ENCODE assay signal across 1 cellular context in genomic region chr18:32798209-32798960, GRCh38.
A peak's percentile ranks its signal among the peaks of the same experiment; 100 is the strongest.
TF ChIP-seq lines count a peak whose summit lies in the region.

No MANE protein-coding gene starts in this region.

TF ChIP-seq in HepG2, 621 proteins besides CTCF, POLR2A, EP300 and RAD21 (continued from another document and continues in another):
- TF ChIP-seq ZBTB49 (CRISPR knock-in tag; IDR thresholded peaks at IDR 0.05; ENCODE audit: borderline replicate concordance) (no peak), ZNF121 (CRISPR knock-in tag; IDR thresholded peaks at IDR 0.05) (no peak), FOXM1 (CRISPR knock-in tag; IDR thresholded peaks at IDR 0.05) (no peak), BCL6 (CRISPR knock-in tag; IDR thresholded peaks at IDR 0.05) (no peak), SP140L (CRISPR knock-in tag; IDR thresholded peaks at IDR 0.05; ENCODE audit: borderline replicate concordance) (no peak), LRRFIP1 (CRISPR knock-in tag; conservative IDR thresholded peaks at IDR 0.05) (no peak), NFE2L1 (CRISPR knock-in tag; IDR thresholded peaks at IDR 0.05; ENCODE audit: borderline replicate concordance) (no peak), SKIL (CRISPR knock-in tag; IDR thresholded peaks at IDR 0.05; ENCODE audit: borderline replicate concordance) (no peak), SMC3 (IDR thresholded peaks at IDR 0.05; ENCODE audit: low read length) (no peak), FOXA1 (IDR thresholded peaks at IDR 0.05) (no peak), FOXA1 (CRISPR knock-in tag; IDR thresholded peaks at IDR 0.05) (0 out of 2 replicates have a peak, but pooled peaks have one; percentile 16), CREM (IDR thresholded peaks at IDR 0.05) (peak; percentile 49; the same call in 1 of the 2 replicates), CREM (CRISPR knock-in tag; IDR thresholded peaks at IDR 0.05) (no peak), HNF4G (IDR thresholded peaks at IDR 0.05; ENCODE audit: borderline replicate concordance, low read depth, low read length) (no peak), HNF4G (CRISPR knock-in tag; IDR thresholded peaks at IDR 0.05; ENCODE audit: borderline replicate concordance, low read depth) (no peak), FOXP1 (IDR thresholded peaks at IDR 0.05) (no peak), FOXP1 (CRISPR knock-in tag; IDR thresholded peaks at IDR 0.05) (0 out of 2 replicates have a peak, but pooled peaks have one; percentile 19), ZNF430 (CRISPR knock-in tag; IDR thresholded peaks at IDR 0.05) (no peak), ZNF513 (CRISPR knock-in tag; conservative IDR thresholded peaks at IDR 0.05) (no peak), PHF8 (CRISPR knock-in tag; IDR thresholded peaks at IDR 0.05) (no peak), ELF3 (CRISPR knock-in tag; IDR thresholded peaks at IDR 0.05) (no peak), ZNF292 (CRISPR knock-in tag; IDR thresholded peaks at IDR 0.05; ENCODE audit: borderline replicate concordance, low read depth) (no peak), NKX3-1 (CRISPR knock-in tag; IDR thresholded peaks at IDR 0.05) (no peak), ZNF18 (CRISPR knock-in tag; IDR thresholded peaks at IDR 0.05; ENCODE audit: insufficient replicate concordance) (no peak), KLF11 (CRISPR knock-in tag; IDR thresholded peaks at IDR 0.05) (no peak), ATF2 (CRISPR knock-in tag; IDR thresholded peaks at IDR 0.05) (no peak), PRDM15 (CRISPR knock-in tag; IDR thresholded peaks at IDR 0.05) (no peak), TIGD3 (CRISPR knock-in tag; IDR thresholded peaks at IDR 0.05; ENCODE audit: borderline replicate concordance) (no peak), ARID5B (CRISPR knock-in tag; IDR thresholded peaks at IDR 0.05) (peak; percentile 71), FOSL1 (CRISPR knock-in tag; IDR thresholded peaks at IDR 0.05; ENCODE audit: borderline replicate concordance) (no peak), CENPX (CRISPR knock-in tag; IDR thresholded peaks at IDR 0.05) (no peak), MXI1 (IDR thresholded peaks at IDR 0.05; ENCODE audit: borderline replicate concordance, low read depth, low read length) (no peak), MEIS1 (CRISPR knock-in tag; IDR thresholded peaks at IDR 0.05; ENCODE audit: borderline replicate concordance) (no peak)
